In genomic region chr20:41138217-41138526, GRCh38 we compare ENCODE assay signal across 8 cellular contexts. TPM values are rescaled to one million over a fixed set of nuclear protein-coding genes. Genes with fewer than 3 reads are reported as not detected.
DNase-seq lines count a peak whose midpoint lies in the region; ATAC-seq, FAIRE-seq and TF ChIP-seq lines count a peak whose summit lies in the region.

No MANE protein-coding gene starts in this region.

- H3K4me1 ChIP-seq in A549 (peaks cover 7% of the 10 kb centered on the region), IMR-90 (ENCODE audit: control insufficient read depth, insufficient read depth, low read length) (peaks cover 22% of the 10 kb centered on the region)

- H2AK5ac ChIP-seq in IMR-90 (ENCODE audit: low read depth, low read length), result peak overlapping the region; percentile 71

- no peak overlapping the region; the same call in 1 of the 2 replicates for H3K18ac ChIP-seq in IMR-90 (ENCODE audit: low read depth, low read length)

- peak overlapping the region; percentile 75 for H3K56ac ChIP-seq in IMR-90 (ENCODE audit: extremely low read depth, insufficient read depth, low read length)

- peak overlapping the region; percentile 61 for H3K23ac ChIP-seq in IMR-90 (ENCODE audit: low read depth, low read length)

- dilution Hi-C loops in IMR-90 (cut with HindIII; ENCODE audit: low sequenced_read_pairs, unreplicated experiment), result no loop called here

- CTCF ChIA-PET in A549 (lab: Yijun Ruan, JAX) (interaction anchor here (0.6 to 7.9 kb wide), 5 partner anchors 14 to 201 kb away, joined by 3 to 103 read pairs (median 4); partner anchors contain the start of gene LPIN3), IMR-90 (lab: Yijun Ruan, JAX) (interaction anchor here (1.0 kb wide), 2 partner anchors 95 to 202 kb away, joined by 3 to 4 read pairs; partner anchors contain the start of gene LPIN3)

- in situ Hi-C loops in IMR-90 (cut with MboI; ENCODE audit: low sequenced_read_pairs), result no loop called here

- H3K4ac ChIP-seq in IMR-90 (ENCODE audit: low read depth, low read length), result peak overlapping the region; percentile 47

- no TSS peak for BruUV-seq in IMR-90 (replicated peaks; lab: Mats Ljungman, UMichigan)

- H2BK20ac ChIP-seq in IMR-90 (ENCODE audit: low read depth, low read length), result no peak overlapping the region

- H2AFZ ChIP-seq in IMR-90 (replicated peaks; ENCODE audit: low read length, poor library complexity), result peak overlapping the region; percentile 94

- H3K4me2 ChIP-seq in A549 (peak overlapping the region; percentile 98), IMR-90 (ENCODE audit: low read depth, low read length) (peak overlapping the region; percentile 89)

- H3K36me3 ChIP-seq in IMR-90 (ENCODE audit: control insufficient read depth, insufficient read depth, low read length) (no peaks in the 10 kb centered on the region), bronchial epithelial cell (ENCODE audit: control insufficient read depth, insufficient read depth, low read length) (no peaks in the 10 kb centered on the region)

- no peaks in the 10 kb centered on the region for H3K9me3 Mint-ChIP-seq in mesothelial cell of epicardium

- peak overlapping the region; percentile 6 for H2BK5ac ChIP-seq in IMR-90 (ENCODE audit: low read depth, low read length, poor library complexity, severe bottlenecking)

- H3K9me3 ChIP-seq in A549, result no peaks in the 10 kb centered on the region
- H3K9me3 ChIP-seq in IMR-90 (ENCODE audit: control insufficient read depth, insufficient read depth, low read length), result no peaks in the 10 kb centered on the region

- TF ChIP-seq EP300 in A549 (IDR thresholded peaks at IDR 0.05), result no peak

- no peak overlapping the region; the same call in 1 of the 2 replicates for H2BK120ac ChIP-seq in IMR-90 (ENCODE audit: low read depth, low read length)

- no peaks in the 10 kb centered on the region for H3K27me3 Mint-ChIP-seq in mesothelial cell of epicardium (ENCODE audit: low read depth)

- ATAC-seq in A549 (peak in 1 of 2 experiments; percentile 1; a peak in 2 of 6 replicates), IMR-90 (ENCODE audit: low read depth) (peak; percentile 0; the same call in 1 of the 2 replicates), GM18502 (IDR thresholded peaks at IDR 0.05; ENCODE audit: poor library complexity, unreplicated experiment) (no peak), GM19324 (IDR thresholded peaks at IDR 0.05; ENCODE audit: low FRiP score, unreplicated experiment) (no peak)

- FAIRE-seq in A549 (lab: Jason Lieb, UNC) (no peak), bronchial epithelial cell (lab: Jason Lieb, UNC) (no peak)

- H4K8ac ChIP-seq in IMR-90 (ENCODE audit: low read depth in 2 of 2, low read length in 2 of 2), result peak overlapping the region; percentile 49 to 60; a peak in 2 of 4 replicates

- H2BK15ac ChIP-seq in IMR-90 (ENCODE audit: low read depth, low read length), result no peak overlapping the region

- H4K20me1 ChIP-seq in IMR-90 (ENCODE audit: insufficient read depth, low read length), result peaks cover 49% of the 10 kb centered on the region

- peaks cover 52% of the 10 kb centered on the region for H3K4me1 Mint-ChIP-seq in mesothelial cell of epicardium

- WGBS in A549 (ENCODE audit: missing lambda C conversion rate), result 15% methylated on average over 3 of the region's 4 CpGs
- no CpG with 5 or more reads among the region's 4 CpGs for WGBS in IMR-90 (ENCODE audit: extremely low coverage in 2 of 2, insufficient read length in 1 of 2), 2 experiments

- TF ChIP-seq RAD21 in A549 (conservative IDR thresholded peaks at IDR 0.05 in 1 of 2, IDR thresholded peaks at IDR 0.05 in 1 of 2) (no peak), IMR-90 (IDR thresholded peaks at IDR 0.05; ENCODE audit: low read length) (no peak)

- intact Hi-C loops in IMR-90 (cut with micrococcal nuclease), result loop anchor here (5.0 kb wide), 2 partner anchors 189 to 554 kb away; no protein-coding TSS in a partner anchor

- no peak overlapping the region; the same call in 1 of the 2 replicates for H4K5ac ChIP-seq in IMR-90 (ENCODE audit: low read depth, low read length)

- peak overlapping the region; percentile 92 for H3K4me3 Mint-ChIP-seq in mesothelial cell of epicardium

- peak overlapping the region; percentile 78 for H3K9ac ChIP-seq in IMR-90 (ENCODE audit: low read depth, low read length)

- H3K4me3 ChIP-seq in A549 (peak overlapping the region; percentile 89), IMR-90 (ENCODE audit: insufficient read depth, low read depth, low read length) (peak overlapping the region; percentile 98), bronchial epithelial cell (ENCODE audit: low read depth, low read length) (peak overlapping the region; percentile 68)

- TF ChIP-seq CTCF in A549 (IDR thresholded peaks at IDR 0.05), result no peak
- TF ChIP-seq CTCF in IMR-90 (conservative IDR thresholded peaks at IDR 0.05; ENCODE audit: low read depth, low read length), result no peak
- no peak for TF ChIP-seq CTCF in bronchial epithelial cell (IDR thresholded peaks at IDR 0.05; ENCODE audit: insufficient read depth, low read length, severe bottlenecking)
- no peak for TF ChIP-seq CTCF in mesothelial cell of epicardium (IDR thresholded peaks at IDR 0.05; ENCODE audit: unreplicated experiment)
- TF ChIP-seq CTCF in GM10266 (IDR thresholded peaks at IDR 0.05; ENCODE audit: control insufficient read depth, insufficient read depth, low read depth, missing control alignments), result no peak

- H3K27ac ChIP-seq in A549, result peak overlapping the region; percentile 86 to 91
- peak overlapping the region; percentile 82 for H3K27ac ChIP-seq in IMR-90 (ENCODE audit: insufficient read depth, low read length)

- peak overlapping the region; percentile 97 for H3K27ac Mint-ChIP-seq in mesothelial cell of epicardium

- peak overlapping the region; percentile 85 for H2AK9ac ChIP-seq in IMR-90 (replicated peaks; ENCODE audit: low read depth, low read length, poor library complexity)

- no peak for DNase-seq in A549 (ENCODE audit: low read depth in 1 of 2, low spot score in 1 of 2)
- DNase-seq in IMR-90, result peak; percentile 20
- no peak for DNase-seq in bronchial epithelial cell (ENCODE audit: low read depth)
- DNase-seq in mesothelial cell of epicardium (ENCODE audit: low spot score in 2 of 2, unreplicated experiment in 2 of 2), result no peak
- DNase-seq in superior temporal gyrus (ENCODE audit: extremely low spot score), result no peak
- no peak for DNase-seq in GM10266 (ENCODE audit: extremely low spot score)

- H3K9me1 ChIP-seq in IMR-90 (ENCODE audit: insufficient read depth, low read length), result peaks cover 34% of the 10 kb centered on the region

- H3K36me3 Mint-ChIP-seq in mesothelial cell of epicardium, result no peaks in the 10 kb centered on the region

- POLR2A ChIA-PET in A549 (lab: Yijun Ruan, JAX), result interaction anchor here (0.6 kb wide), 1 partner anchor 224 kb away, joined by 3 read pairs; no protein-coding TSS in a partner anchor
- POLR2A ChIA-PET in IMR-90 (lab: Charles Lee; ENCODE audit: unreplicated experiment), result interaction anchor here (0.6 kb wide), 1 partner anchor 183 kb away, joined by 3 read pairs; no protein-coding TSS in a partner anchor

- H3K27me3 ChIP-seq in IMR-90 (ENCODE audit: control insufficient read depth, insufficient read depth, low read length) (no peaks in the 10 kb centered on the region), bronchial epithelial cell (ENCODE audit: control insufficient read depth, insufficient read depth, low read length) (no peaks in the 10 kb centered on the region)

- H3K79me1 ChIP-seq in IMR-90 (ENCODE audit: low read depth in 1 of 2, low read length in 2 of 2), result peaks cover 9 to 54% of the 10 kb centered on the region in 2 experiments

- H4K91ac ChIP-seq in IMR-90 (ENCODE audit: insufficient read depth, low read depth, low read length), result peak overlapping the region; percentile 43

- TF ChIP-seq POLR2A in A549 (IDR thresholded peaks at IDR 0.05; ENCODE audit: low read length) (no peak), IMR-90 (IDR thresholded peaks at IDR 0.05; ENCODE audit: low read depth, low read length) (no peak)

- H3K14ac ChIP-seq in IMR-90 (replicated peaks; ENCODE audit: low read depth, low read length), result peak overlapping the region; percentile 18

TF ChIP-seq in A549, 52 proteins besides CTCF, POLR2A, EP300 and RAD21 (continues in another document):
- no peak for TF ChIP-seq JUN (IDR thresholded peaks at IDR 0.05)
- no peak for TF ChIP-seq FOSB (CRISPR knock-in tag; IDR thresholded peaks at IDR 0.05)
- TF ChIP-seq PHF8 (IDR thresholded peaks at IDR 0.05; ENCODE audit: borderline replicate concordance, low read depth), result no peak
- TF ChIP-seq ATOH8 (CRISPR knock-in tag; IDR thresholded peaks at IDR 0.05; ENCODE audit: low read depth), result no peak
- TF ChIP-seq RFX5 (IDR thresholded peaks at IDR 0.05), result no peak

TF ChIP-seq in IMR-90, 13 proteins besides CTCF, POLR2A, EP300 and RAD21 (continues in another document):
- TF ChIP-seq BHLHE40 (IDR thresholded peaks at IDR 0.05; ENCODE audit: low read depth, low read length) (no peak; the same call in 1 of the 2 replicates), RFX5 (IDR thresholded peaks at IDR 0.05; ENCODE audit: low read depth, low read length) (no peak), USF2 (IDR thresholded peaks at IDR 0.05; ENCODE audit: low read depth, low read length) (no peak)

RNA-seq across cellular contexts. Expression of gene PLCG1, which starts 0.8 kb away (rescaled TPM):
- polyA plus RNA-seq in A549 (2011; rRNA removed) (22.0 and 37.1 TPM in 2 replicates), A549 (2017; fragmentation: RNase III; extraction: RNeasy Plus Mini Kit Qiagen cat#74134 plus additional on column Dnase treatment) (52.1 to 65.3 TPM (median 65.0 TPM) in 3 replicates), IMR-90 (2012; rRNA removed) (69.1 and 74.2 TPM in 2 replicates)
- polyA plus RNA-seq in A549 (2012; cell fraction: cytosol; rRNA removed), result 34.2 and 36.8 TPM in 2 replicates
- polyA plus RNA-seq in A549 (2012; cell fraction: nucleus; rRNA removed), result 159 and 163 TPM in 2 replicates
- polyA minus RNA-seq in A549 (2011; rRNA and poly(A)+ RNA removed), result 50.5 and 59.7 TPM in 2 replicates
- total RNA-seq in IMR-90 (2012; rRNA removed) (54.7 and 59.1 TPM in 2 replicates), bronchial epithelial cell (20.8 and 32.1 TPM in 2 replicates), mesothelial cell of epicardium (286 to 307 TPM (median 301 TPM) in 3 replicates)
- polyA plus RNA-seq in IMR-90 (2012; cell fraction: cytosol; rRNA removed), result 22.5 and 32.9 TPM in 2 replicates
- polyA plus RNA-seq in IMR-90 (2012; cell fraction: nucleus; rRNA removed; ENCODE audit: low replicate concordance), result 442 and 448 TPM in 2 replicates
